ENCODE assay signal across 1 cellular context in genomic region chr2:177243073-177243472, GRCh38.
A peak's percentile ranks its signal among the peaks of the same experiment; 100 is the strongest.
TF ChIP-seq lines count a peak whose summit lies in the region.

No MANE protein-coding gene starts in this region.

TF ChIP-seq in K562, 482 proteins besides CTCF, POLR2A, EP300 and RAD21:
- TF ChIP-seq RFX5 (IDR thresholded peaks at IDR 0.05; ENCODE audit: low read depth, low read length) (no peak), HDAC1 (IDR thresholded peaks at IDR 0.05) (no peak), ARID3B (CRISPR knock-in tag; IDR thresholded peaks at IDR 0.05; ENCODE audit: borderline replicate concordance) (no peak), ZNF589 (CRISPR knock-in tag; IDR thresholded peaks at IDR 0.05; ENCODE audit: low read depth) (0 out of 2 replicates have a peak, but pooled peaks have one; percentile 1), ZNF354B (CRISPR knock-in tag; IDR thresholded peaks at IDR 0.05) (no peak), ZNF197 (CRISPR knock-in tag; IDR thresholded peaks at IDR 0.05; ENCODE audit: low read depth) (0 out of 2 replicates have a peak, but pooled peaks have one; percentile 66), CBX8 (IDR thresholded peaks at IDR 0.05; ENCODE audit: borderline replicate concordance, extremely low read depth, low read depth, low read length, poor library complexity, severe bottlenecking) (no peak), HOXB6 (CRISPR knock-in tag; IDR thresholded peaks at IDR 0.05; ENCODE audit: borderline replicate concordance) (no peak), ASH1L (IDR thresholded peaks at IDR 0.05; ENCODE audit: borderline replicate concordance, low read depth, partially characterized antibody) (no peak), HLTF (IDR thresholded peaks at IDR 0.05) (peak; percentile 8; the same call in 1 of the 2 replicates), YBX1 (IDR thresholded peaks at IDR 0.05) (no peak), NFRKB (IDR thresholded peaks at IDR 0.05; ENCODE audit: low read depth) (peak; percentile 15; the same call in 1 of the 2 replicates), ZNF324 (CRISPR knock-in tag; IDR thresholded peaks at IDR 0.05) (no peak), ZNF766 (CRISPR knock-in tag; conservative IDR thresholded peaks at IDR 0.05) (0 out of 2 replicates have a peak, but pooled peaks have one; percentile 9), NR2C1 (IDR thresholded peaks at IDR 0.05) (no peak), NR2C1 (tag; IDR thresholded peaks at IDR 0.05) (peak; percentile 16; the same call in 1 of the 2 replicates), GATAD2A (IDR thresholded peaks at IDR 0.05) (0 out of 2 replicates have a peak, but pooled peaks have one; percentile 33), E2F1 (CRISPR knock-in tag; IDR thresholded peaks at IDR 0.05) (0 out of 2 replicates have a peak, but pooled peaks have one; percentile 41), ZNF696 (CRISPR knock-in tag; conservative IDR thresholded peaks at IDR 0.05) (no peak)
TF ChIP-seq in K562: peak in this region for 8.
